In the genomic region with DNA sequence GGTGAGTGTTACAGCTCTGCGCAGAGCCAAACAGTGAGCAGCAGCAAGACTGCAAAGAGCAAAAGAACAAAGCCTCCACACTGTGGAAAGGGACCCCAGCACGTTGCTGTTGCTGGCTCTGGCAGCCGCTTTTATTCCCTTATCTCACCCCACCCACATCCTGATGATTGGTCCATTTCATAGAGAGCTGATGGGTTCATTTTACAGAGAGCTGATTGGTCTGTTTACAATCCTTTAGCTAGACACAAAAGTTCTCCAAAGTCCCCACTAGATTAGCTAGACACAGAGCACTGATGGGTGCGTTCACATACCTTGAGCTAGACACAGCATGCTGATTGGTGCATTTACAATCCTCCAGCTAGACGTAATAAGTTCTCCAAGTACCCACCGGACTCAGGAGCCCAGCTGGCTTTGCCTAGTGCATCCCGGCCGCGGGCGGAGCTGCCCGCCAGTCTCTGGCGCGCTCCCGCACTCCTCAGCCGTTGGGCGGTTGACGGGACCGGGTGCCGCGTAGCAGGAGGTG, we compare ENCODE assay signal across 8 cellular contexts.
A peak's percentile ranks its signal among the peaks of the same experiment; 100 is the strongest.
DNase-seq lines count a peak whose midpoint lies in the region; TF ChIP-seq lines count a peak whose summit lies in the region.
"Not testable (repeated sequence)": the region's sequence is repeated elsewhere in the genome, so short reads cannot be mapped to it uniquely, and the experiment has no call there.

No MANE protein-coding gene starts in this region.

- not testable (repeated sequence) for H3K27ac ChIP-seq in urinary bladder (ENCODE audit: low read depth)

- not testable (repeated sequence) for H3K4me1 ChIP-seq in urinary bladder (ENCODE audit: insufficient read depth)

- DNase-seq in GM12865 (ENCODE audit: low read depth) (peak; percentile 85), NCI-H1930 (lab: John Stamatoyannopoulos, UW) (peak; percentile 22 to 40), SIG-M5 (lab: John Stamatoyannopoulos, UW) (peak; percentile 85), activated T-cell treated with anti-CD3 and anti-CD28 coated beads for 24 hours (ENCODE audit: low read depth) (peak; percentile 33), kidney tubule cell (ENCODE audit: low spot score) (peak; percentile 95), skeletal muscle cell (ENCODE audit: low read depth) (peak; percentile 8)
- DNase-seq in effector CD8-positive, alpha-beta T cell (lab: John Stamatoyannopoulos, UW) = peak; percentile 41

- H3K36me3 ChIP-seq in urinary bladder (ENCODE audit: insufficient read depth) = not testable (repeated sequence)

- WGBS in urinary bladder = 7% methylated on average over 16 of the region's 20 CpGs

- H3K4me3 ChIP-seq in GM12865 (ENCODE audit: low read depth, low read length) (peak overlapping the region; percentile 41), skeletal muscle cell (ENCODE audit: low read depth, low read length) (peak overlapping the region; percentile 49), urinary bladder (ENCODE audit: low read depth, low read length) (peak overlapping the region; percentile 43)

- TF ChIP-seq CTCF in GM12865 (IDR thresholded peaks at IDR 0.05; ENCODE audit: insufficient read depth, low read depth, low read length, missing control alignments) = not testable (repeated sequence)

Comparison
In these comparisons a context has a peak if more than half of its experiments do, and no peak if none do; other contexts are left out.
1. DNase-seq: peak in every context shown above with its lines; median percentile 95 in kidney tubule cell; 85 in GM12865; 85 in SIG-M5; 41 in effector CD8-positive, alpha-beta T cell; 33 in activated T-cell treated with anti-CD3 and anti-CD28 coated beads for 24 hours; 31 in NCI-H1930; 8 in skeletal muscle cell.